7 cellular contexts compared by ENCODE assay signal in genomic region chr10:79868023-79868422, GRCh38. TPM values are rescaled to one million over a fixed set of nuclear protein-coding genes. Genes with fewer than 3 reads are reported as not detected.
"Had no signal": no experiment of that assay in that cellular context is flagged by ENCODE, and none has a peak within 500 bp of the region (broad histone marks: within the 10 kb centered on the region; RNA-seq: fewer than 3 reads in every experiment).

No MANE protein-coding gene starts in this region.

RNA-seq across cellular contexts. Expression of gene NUTM2E, which starts 41.5 kb away (rescaled TPM):
- total RNA-seq: activated CD8-positive, alpha-beta memory T cell treated with anti-CD3 and anti-CD28 coated beads for 36 hours; activated naive CD4-positive, alpha-beta T cell treated with anti-CD3 and anti-CD28 coated beads, Interleukin-2, amount 50 U/mL, for 72 hours; activated naive CD8-positive, alpha-beta T cell treated with anti-CD3 and anti-CD28 coated beads for 36 hours; activated T-cell treated with anti-CD3 and anti-CD28 coated beads, Interleukin-2, amount 50 U/mL, for 72 hours; activated T-helper 1 cell treated with anti-CD3 and anti-CD28 coated beads, Interleukin-12 subunit alpha, Interleukin-12 subunit beta, Interleukin-2, Interleukin-4 antibody, amounts not matched to agents 30 ng/mL and 10 ng/mL and 1 ng/mL, durations not matched to agents 14 hours and 24 hours and 36 hours; aorta; cardiac septum had no signal
- polyA plus RNA-seq: aorta had no signal
